In genomic region chr19:30516111-30516510, GRCh38 we compare ENCODE assay signal across 6 cellular contexts.
"Had no signal": no experiment of that assay in that cellular context is flagged by ENCODE, and none has a peak within 500 bp of the region (broad histone marks: within the 10 kb centered on the region; RNA-seq: fewer than 3 reads in every experiment).

No MANE protein-coding gene starts in this region.

- H3K27me3 Mint-ChIP-seq: IgD-negative memory B cell had no signal

- DNase-seq: IMR-90, KBM-7 had no signal

- H3K36me3 Mint-ChIP-seq: IgD-negative memory B cell had no signal

- H3K27ac ChIP-seq: HL-60 had no signal

- ATAC-seq: HepG2, K562 had no signal

- H3K4me3 Mint-ChIP-seq: IgD-negative memory B cell had no signal

- H3K4me1 Mint-ChIP-seq: IgD-negative memory B cell had no signal

- H3K27ac Mint-ChIP-seq: IgD-negative memory B cell had no signal

- H3K4me3 ChIP-seq: K562 had no signal
